12 cellular contexts compared by ENCODE assay signal in the genomic region with DNA sequence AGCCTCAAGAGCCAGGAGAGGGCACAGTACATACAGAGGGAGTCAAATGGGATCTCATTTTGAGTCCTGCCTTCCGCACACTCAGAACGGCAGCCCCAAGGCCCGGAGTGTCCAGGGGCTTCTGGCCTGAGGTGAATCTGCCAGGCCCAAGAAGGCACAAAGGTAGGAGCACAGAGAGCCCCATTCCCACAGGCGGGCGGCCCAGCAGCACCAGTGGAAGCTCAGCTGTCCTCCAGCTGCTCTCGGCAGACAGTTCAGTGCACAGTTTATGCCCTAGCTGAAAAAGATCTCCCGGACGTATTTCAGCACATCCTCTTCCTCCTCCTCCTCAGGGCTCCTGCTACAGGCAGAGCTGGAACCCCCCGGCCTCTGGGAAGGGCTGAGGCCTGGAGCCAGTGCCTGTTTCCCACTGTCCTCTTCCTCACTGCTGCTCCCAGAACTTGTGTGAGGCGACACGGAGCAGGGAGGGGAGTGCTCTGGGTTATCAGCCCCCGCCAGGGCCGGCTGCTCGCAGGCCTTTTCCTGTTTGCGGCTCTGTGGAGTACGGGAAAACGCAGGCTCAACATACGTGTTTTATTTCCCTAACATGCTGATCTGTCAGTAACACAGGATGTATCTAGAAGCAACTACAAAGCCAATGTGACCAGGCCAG. TPM values are rescaled to one million over a fixed set of nuclear protein-coding genes. Genes with fewer than 3 reads are reported as not detected.
DNase-seq lines count a peak whose midpoint lies in the region; ATAC-seq and TF ChIP-seq lines count a peak whose summit lies in the region.
"Had no signal": no experiment of that assay in that cellular context is flagged by ENCODE, and none has a peak within 500 bp of the region (broad histone marks: within the 10 kb centered on the region; RNA-seq: fewer than 3 reads in every experiment).

No MANE protein-coding gene starts in this region.

- no peak overlapping the region for H3K4me3 ChIP-seq in CD4-positive, CD25-positive, alpha-beta regulatory T cell (ENCODE audit: low read depth, low read length)
- H3K4me3 ChIP-seq: tibial nerve had no signal

- H3K36me3 ChIP-seq in CD4-positive, CD25-positive, alpha-beta regulatory T cell (ENCODE audit: control insufficient read depth, insufficient read depth, low read length), result peaks cover 29% of the 10 kb centered on the region

- no peak for TF ChIP-seq CTCF in neural crest cell (conservative IDR thresholded peaks at IDR 0.05)

- CTCF ChIA-PET in T-cell (lab: Charles Lee), result interaction anchor here in 1 of 2 donors (1.6 kb wide), 1 partner anchor 19 kb away, joined by 10 read pairs; the partner anchor contains the start of gene TMEM140

- peaks cover 48% of the 10 kb centered on the region for H3K36me3 Mint-ChIP-seq in CD4-positive, CD25-positive, alpha-beta regulatory T cell
- H3K36me3 Mint-ChIP-seq in T-cell (peaks cover 56% of the 10 kb centered on the region), neural crest cell (ENCODE audit: low read depth) (peaks cover 47% of the 10 kb centered on the region)
- H3K36me3 Mint-ChIP-seq in effector memory CD8-positive, alpha-beta T cell (ENCODE audit: insufficient read depth), result peaks cover 67% of the 10 kb centered on the region

- peaks cover 0 to 8% (median 0%) of the 10 kb centered on the region in 7 donors for H3K9me3 Mint-ChIP-seq in CD4-positive, CD25-positive, alpha-beta regulatory T cell
- H3K9me3 Mint-ChIP-seq in T-cell (peaks cover 3 to 8% (median 6%) of the 10 kb centered on the region in 3 donors), neural crest cell (peaks cover 8% of the 10 kb centered on the region)
- H3K9me3 Mint-ChIP-seq in effector memory CD8-positive, alpha-beta T cell, result no peaks in the 10 kb centered on the region

- H3K4me1 Mint-ChIP-seq in CD4-positive, CD25-positive, alpha-beta regulatory T cell, result peaks cover 36 to 63% (median 43%) of the 10 kb centered on the region in 4 donors
- H3K4me1 Mint-ChIP-seq in T-cell (peaks cover 67 to 71% (median 68%) of the 10 kb centered on the region in 3 donors), neural crest cell (peaks cover 38% of the 10 kb centered on the region)
- H3K4me1 Mint-ChIP-seq in effector memory CD8-positive, alpha-beta T cell (ENCODE audit: low read depth in 2 of 2), result peaks cover 49 to 50% of the 10 kb centered on the region in 2 donors

- H3K4me3 Mint-ChIP-seq in CD4-positive, CD25-positive, alpha-beta regulatory T cell, result peak overlapping the region in 3 of 4 donors; percentile 26 to 86 (median 49)
- peak overlapping the region in 2 of 3 donors; percentile 17 to 85 for H3K4me3 Mint-ChIP-seq in T-cell
- H3K4me3 Mint-ChIP-seq in effector memory CD8-positive, alpha-beta T cell, result no peak overlapping the region
- peak overlapping the region; percentile 67 for H3K4me3 Mint-ChIP-seq in neural crest cell

- H3K27me3 Mint-ChIP-seq in CD4-positive, CD25-positive, alpha-beta regulatory T cell, result no peaks in the 10 kb centered on the region
- H3K27me3 Mint-ChIP-seq in T-cell (no peaks in the 10 kb centered on the region), neural crest cell (ENCODE audit: low read depth) (no peaks in the 10 kb centered on the region)
- no peaks in the 10 kb centered on the region for H3K27me3 Mint-ChIP-seq in effector memory CD8-positive, alpha-beta T cell

- peak overlapping the region; percentile 85 to 95 (median 89) for H3K27ac Mint-ChIP-seq in CD4-positive, CD25-positive, alpha-beta regulatory T cell
- H3K27ac Mint-ChIP-seq in T-cell, result peak overlapping the region; percentile 75 to 86
- peak overlapping the region; percentile 71 to 96 for H3K27ac Mint-ChIP-seq in effector memory CD8-positive, alpha-beta T cell
- no peak overlapping the region for H3K27ac Mint-ChIP-seq in neural crest cell (ENCODE audit: unreplicated experiment)

- DNase-seq in CD4-positive, CD25-positive, alpha-beta regulatory T cell, result no peak
- DNase-seq in T-cell (no peak), neural crest cell (ENCODE audit: low read depth, low spot score) (no peak), globus pallidus (ENCODE audit: low spot score) (no peak), NCI-H146 treated with DMSO at 0.1 percent for 48 hours (lab: John Stamatoyannopoulos, UW; ENCODE audit: unreplicated experiment) (no peak)
- no peak for DNase-seq in effector memory CD8-positive, alpha-beta T cell
- no peak for DNase-seq in stimulated activated CD4-positive, alpha-beta T cell treated with anti-CD3 and anti-CD28 coated beads, Interleukin-1b, Interleukin-23, amount 100 ng/mL, for 48 hours
- DNase-seq: C1 segment of cervical spinal cord, NCI-H2081, T-helper 9 cell had no signal

- H3K27me3 ChIP-seq in CD4-positive, CD25-positive, alpha-beta regulatory T cell (ENCODE audit: control insufficient read depth, insufficient read depth, low read length), result no peaks in the 10 kb centered on the region
- H3K27me3 ChIP-seq: tibial nerve had no signal

- no peak for ATAC-seq in CD4-positive, CD25-positive, alpha-beta regulatory T cell (ENCODE audit: low read depth in 2 of 2)
- no peak for ATAC-seq in T-cell (replicated peaks in 1 of 4)
- no peak for ATAC-seq in effector memory CD8-positive, alpha-beta T cell (replicated peaks)
- ATAC-seq in HG02623 (IDR thresholded peaks at IDR 0.05; ENCODE audit: unreplicated experiment), result no peak

- no peak overlapping the region for H3K27ac ChIP-seq in CD4-positive, CD25-positive, alpha-beta regulatory T cell (ENCODE audit: insufficient read depth, low read length, poor library complexity, severe bottlenecking)

- POLR2A ChIA-PET in T-cell (lab: Charles Lee), result interaction anchor here in 1 of 2 donors (2.3 kb wide), 1 partner anchor 19 kb away, joined by 7 read pairs; the partner anchor contains the start of gene TMEM140

- peaks cover 25% of the 10 kb centered on the region for H3K4me1 ChIP-seq in CD4-positive, CD25-positive, alpha-beta regulatory T cell (ENCODE audit: control insufficient read depth, insufficient read depth, low read length, poor library complexity, severe bottlenecking)

- H3K9me3 ChIP-seq in CD4-positive, CD25-positive, alpha-beta regulatory T cell (ENCODE audit: control insufficient read depth in 2 of 2, low read length in 2 of 2), result no peaks in the 10 kb centered on the region
- H3K9me3 ChIP-seq: tibial nerve had no signal

RNA-seq across cellular contexts. Expression of gene CYREN, which starts 4.0 kb away (rescaled TPM):
- total RNA-seq in CD4-positive, CD25-positive, alpha-beta regulatory T cell, result 20.1 TPM
- polyA plus RNA-seq in CD4-positive, CD25-positive, alpha-beta regulatory T cell, result 10 to 100 TPM; 25.3 to 39.8 (median 33.2) TPM
- total RNA-seq in T-cell (10 to 100 TPM; 24.3 to 46.4 (median 44.6) TPM), neural crest cell (70.4 and 75.5 TPM in 2 replicates)

RNA-seq across cellular contexts. Expression of gene TMEM140, which starts 18.6 kb away (rescaled TPM):
- total RNA-seq in CD4-positive, CD25-positive, alpha-beta regulatory T cell, result 44.7 TPM
- 10 to 100 TPM; 18.9 to 39.3 (median 30.3) TPM for polyA plus RNA-seq in CD4-positive, CD25-positive, alpha-beta regulatory T cell
- total RNA-seq in T-cell (10 to 100 TPM; 20.7 to 32.7 (median 25.8) TPM), neural crest cell (0.12 TPM in 1 of 2 replicates, not detected in the other)

RNA-seq across cellular contexts. Expression of gene WDR91, which starts 44.9 kb away (rescaled TPM):
- total RNA-seq in CD4-positive, CD25-positive, alpha-beta regulatory T cell, result 34.9 TPM
- 1 to 10 TPM; 3.4 to 4.7 (median 4.2) TPM for polyA plus RNA-seq in CD4-positive, CD25-positive, alpha-beta regulatory T cell
- total RNA-seq in T-cell, result 10 to 100 TPM; 28.1 to 41.2 (median 37.6) TPM
- 14.5 and 15.2 TPM in 2 replicates for total RNA-seq in neural crest cell

Comparison
In these comparisons a context has a peak if more than half of its experiments do, and no peak if none do; other contexts are left out.
1. H3K4me3 Mint-ChIP-seq: peak in CD4-positive, CD25-positive, alpha-beta regulatory T cell (3 of 4), T-cell (2 of 3) and neural crest cell (single experiment); none in effector memory CD8-positive, alpha-beta T cell (0 of 2).
2. RNA of gene TMEM140, which starts 18.6 kb away (total RNA-seq): 44.7 TPM in CD4-positive, CD25-positive, alpha-beta regulatory T cell (single experiment) and 20.7 to 32.7 TPM in T-cell; 0.12 TPM in neural crest cell; every median in the first group is over 10 times any median in the second.